20 cellular contexts compared by ENCODE assay signal in the genomic region with DNA sequence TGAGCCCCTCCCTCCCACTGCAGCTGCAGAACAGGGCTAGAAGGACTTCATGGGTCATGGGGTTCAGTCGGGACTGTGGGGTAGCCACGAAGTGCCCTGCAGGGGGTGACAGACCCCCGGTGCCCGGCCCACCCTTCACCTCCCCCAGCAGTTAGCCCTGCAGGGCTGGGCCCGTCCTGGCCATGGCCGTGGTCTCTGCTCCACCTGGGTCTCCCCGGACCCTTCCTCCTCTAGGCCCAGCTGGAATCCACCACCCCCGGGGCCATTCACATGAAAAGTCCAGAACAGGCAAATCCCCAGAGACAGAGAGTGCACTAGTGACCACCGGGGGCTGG. TPM values are rescaled to one million over a fixed set of nuclear protein-coding genes. Genes with fewer than 3 reads are reported as not detected.
DNase-seq lines count a peak whose midpoint lies in the region; ATAC-seq and TF ChIP-seq lines count a peak whose summit lies in the region.
"Had no signal": no experiment of that assay in that cellular context is flagged by ENCODE, and none has a peak within 500 bp of the region (broad histone marks: within the 10 kb centered on the region; RNA-seq: fewer than 3 reads in every experiment).

No MANE protein-coding gene starts in this region.

- H3K27me3 ChIP-seq in heart left ventricle (no peaks in the 10 kb centered on the region), esophagus (ENCODE audit: control insufficient read depth in 1 of 2, insufficient read depth in 2 of 2, low read length in 2 of 2) (no peaks in the 10 kb centered on the region), psoas muscle (ENCODE audit: insufficient read depth in 3 of 3, low read length in 2 of 3) (no peaks in the 10 kb centered on the region), vagina (no peaks in the 10 kb centered on the region), BE2C (no peaks in the 10 kb centered on the region), testis (no peaks in the 10 kb centered on the region)
- H3K27me3 ChIP-seq: ascending aorta, right lobe of liver had no signal

- ATAC-seq in Right ventricle myocardium superior (ENCODE audit: poor library complexity) = no peak
- ATAC-seq in heart left ventricle = no peak
- ATAC-seq in psoas muscle = no peak
- ATAC-seq in HG02623 (IDR thresholded peaks at IDR 0.05; ENCODE audit: unreplicated experiment) = no peak
- ATAC-seq: activated CD4-positive, alpha-beta T cell treated with anti-CD3 and anti-CD28 coated beads for 36 hours; right lobe of liver; Right ventricle myocardium inferior; stimulated activated effector memory CD8-positive, alpha-beta T cell treated with anti-CD3 and anti-CD28 coated beads, Interleukin-12 subunit alpha, Interleukin-12 subunit beta, amount 100 ng/mL, for 72 hours had no signal

- TF ChIP-seq POLR2A in heart left ventricle (IDR thresholded peaks at IDR 0.05) = no peak
- TF ChIP-seq POLR2A in vagina (IDR thresholded peaks at IDR 0.05) = no peak
- TF ChIP-seq POLR2A in testis (IDR thresholded peaks at IDR 0.05) = no peak

- H3K36me3 ChIP-seq in heart left ventricle (peaks cover 0 to 14% (median 8%) of the 10 kb centered on the region in 9 donors), esophagus (ENCODE audit: control insufficient read depth in 2 of 2, insufficient read depth in 2 of 2, low read length in 1 of 2) (peaks cover 0 to 4% of the 10 kb centered on the region in 2 donors), psoas muscle (ENCODE audit: insufficient read depth in 1 of 2, low read depth in 1 of 2) (peaks cover 4 to 11% of the 10 kb centered on the region in 2 donors), vagina (peaks cover 0 to 10% of the 10 kb centered on the region in 2 donors), BE2C (peaks cover 5% of the 10 kb centered on the region), testis (ENCODE audit: low read depth, missing control alignments) (no peaks in the 10 kb centered on the region)

- H3K4me1 ChIP-seq in heart left ventricle = peaks cover 0 to 46% (median 16%) of the 10 kb centered on the region in 12 donors
- peaks cover 0 to 6% of the 10 kb centered on the region in 2 donors for H3K4me1 ChIP-seq in esophagus (ENCODE audit: control insufficient read depth in 2 of 2, insufficient read depth in 2 of 2, low read length in 1 of 2)
- H3K4me1 ChIP-seq in psoas muscle = peaks cover 18% of the 10 kb centered on the region
- peaks cover 55% of the 10 kb centered on the region for H3K4me1 ChIP-seq in vagina
- H3K4me1 ChIP-seq in BE2C = peaks cover 7% of the 10 kb centered on the region
- peaks cover 22% of the 10 kb centered on the region for H3K4me1 ChIP-seq in testis

- 71 to 79% (median 74%) methylated on average over 7 to 9 of the region's 9 CpGs for WGBS in heart left ventricle, 4 donors
- WGBS in esophagus, 2 donors = 65 to 68% methylated on average over 9 of the region's 9 CpGs
- 59 to 71% (median 68%) methylated on average over 6 to 9 of the region's 9 CpGs for WGBS in psoas muscle, 3 donors
- 56 to 66% methylated on average over 5 to 7 of the region's 9 CpGs for WGBS in testis, 2 donors

- intact Hi-C loops in Right ventricle myocardium superior (cut with DNase I) = no loop called here
- intact Hi-C loops in heart left ventricle (cut with DNase I) = no loop called here
- intact Hi-C loops in psoas muscle (cut with DNase I) = no loop called here
- intact Hi-C loops in vagina (cut with DNase I) = no loop called here
- intact Hi-C loops in testis (cut with DNase I; ENCODE audit: low total_unique reads) = no loop called here

- TF ChIP-seq CTCF in heart left ventricle (IDR thresholded peaks at IDR 0.05) (no peak), psoas muscle (IDR thresholded peaks at IDR 0.05) (no peak), vagina (IDR thresholded peaks at IDR 0.05) (no peak), BE2C (IDR thresholded peaks at IDR 0.05; ENCODE audit: low read depth, low read length) (no peak), testis (IDR thresholded peaks at IDR 0.05) (no peak)

- peak; percentile 42 for DNase-seq in Right ventricle myocardium superior
- no peak for DNase-seq in heart left ventricle
- peak in 1 of 2 donors; percentile 57 for DNase-seq in psoas muscle
- no peak for DNase-seq in vagina (ENCODE audit: extremely low spot score in 2 of 2)
- no peak for DNase-seq in BE2C
- DNase-seq in testis = no peak
- DNase-seq: activated CD4-positive, alpha-beta T cell treated with anti-CD3 and anti-CD28 coated beads for 36 hours; activated naive CD4-positive, alpha-beta T cell treated with anti-CD3 and anti-CD28 coated beads, Interleukin-2, amount 50 U/mL, for 16 hours; activated T-cell treated with anti-CD3 and anti-CD28 coated beads, Interleukin-2, amount 50 U/mL, for 48 hours; Calu3; endodermal cell; NCI-H1417; NCI-H524 treated with DMSO at 0.1 percent for 48 hours; occipital lobe had no signal

- H3K4me3 ChIP-seq in heart left ventricle (no peak overlapping the region), esophagus (ENCODE audit: low read depth in 1 of 2, low read length in 2 of 2) (no peak overlapping the region), psoas muscle (no peak overlapping the region), vagina (no peak overlapping the region), BE2C (ENCODE audit: low read depth, low read length) (no peak overlapping the region), testis (no peak overlapping the region)
- H3K4me3 ChIP-seq: ascending aorta, right lobe of liver had no signal

- peak overlapping the region in 3 of 12 donors; percentile 32 to 94 (median 88) for H3K27ac ChIP-seq in heart left ventricle
- H3K27ac ChIP-seq in esophagus (ENCODE audit: low read depth in 2 of 2, low read length in 1 of 2) = peak overlapping the region; percentile 80 to 97
- peak overlapping the region; percentile 99 for H3K27ac ChIP-seq in psoas muscle
- peak overlapping the region; percentile 97 for H3K27ac ChIP-seq in vagina
- no peak overlapping the region for H3K27ac ChIP-seq in testis

- H3K9me3 ChIP-seq in heart left ventricle (peaks cover 0 to 13% (median 8%) of the 10 kb centered on the region in 12 donors), esophagus (ENCODE audit: control insufficient read depth in 2 of 2, insufficient read depth in 1 of 2, low read depth in 1 of 2, low read length in 1 of 2) (peaks cover 0 to 9% of the 10 kb centered on the region in 2 donors), psoas muscle (peaks cover 8% of the 10 kb centered on the region), vagina (peaks cover 8% of the 10 kb centered on the region), BE2C (no peaks in the 10 kb centered on the region), testis (no peaks in the 10 kb centered on the region)

RNA-seq across cellular contexts. Expression of a gene that starts 17.3 kb away (rescaled TPM):
- total RNA-seq in Right ventricle myocardium superior (238 TPM), heart left ventricle (100 to 1,000 TPM; 129 to 318 (median 155) TPM), psoas muscle (1,000 to 10,000 TPM in 2 of 4 donors, 100 to 1,000 TPM in 2; 793 to 2,795 (median 946) TPM), vagina (185 TPM), testis (100 to 1,000 TPM in 1 of 2 donors, 10 to 100 TPM in 1; 93.0 to 103 TPM)
- polyA plus RNA-seq in heart left ventricle (100 to 1,000 TPM; 110 to 197 TPM), esophagus (100 to 1,000 TPM; 167 to 244 TPM), psoas muscle (1,000 to 10,000 TPM in 2 of 3 donors, 100 to 1,000 TPM in 1; 888 to 1,268 (median 1,190) TPM), testis (ENCODE audit: insufficient read depth, low read depth, low replicate concordance) (76.5 TPM)
- 117 TPM for polyA plus RNA-seq in BE2C (2012; ENCODE audit: insufficient read depth, insufficient read length, low read depth)

RNA-seq across cellular contexts. Expression of a gene that starts 18.3 kb away (rescaled TPM):
- total RNA-seq in Right ventricle myocardium superior (56.3 TPM), heart left ventricle (10 to 100 TPM; 47.3 to 81.8 (median 52.6) TPM), psoas muscle (10 to 100 TPM; 56.3 to 68.4 (median 61.9) TPM), vagina (81.5 TPM), testis (100 to 1,000 TPM in 1 of 2 donors, 10 to 100 TPM in 1; 61.1 to 117 TPM)
- polyA plus RNA-seq in heart left ventricle (10 to 100 TPM; 39.4 to 46.2 TPM), esophagus (10 to 100 TPM; 40.0 to 48.9 TPM), psoas muscle (10 to 100 TPM; 30.1 to 49.0 (median 36.6) TPM), testis (ENCODE audit: insufficient read depth, low read depth, low replicate concordance) (43.2 TPM)
- 80.0 TPM for polyA plus RNA-seq in BE2C (2012; ENCODE audit: insufficient read depth, insufficient read length, low read depth)

Comparison
In these comparisons a context has a peak if more than half of its experiments do, and no peak if none do; other contexts are left out.
1. H3K27ac ChIP-seq: peak in esophagus (2 of 2), psoas muscle (single experiment) and vagina (single experiment); none in testis (0 of 2).